1 cellular context compared by ENCODE assay signal in the genomic region with DNA sequence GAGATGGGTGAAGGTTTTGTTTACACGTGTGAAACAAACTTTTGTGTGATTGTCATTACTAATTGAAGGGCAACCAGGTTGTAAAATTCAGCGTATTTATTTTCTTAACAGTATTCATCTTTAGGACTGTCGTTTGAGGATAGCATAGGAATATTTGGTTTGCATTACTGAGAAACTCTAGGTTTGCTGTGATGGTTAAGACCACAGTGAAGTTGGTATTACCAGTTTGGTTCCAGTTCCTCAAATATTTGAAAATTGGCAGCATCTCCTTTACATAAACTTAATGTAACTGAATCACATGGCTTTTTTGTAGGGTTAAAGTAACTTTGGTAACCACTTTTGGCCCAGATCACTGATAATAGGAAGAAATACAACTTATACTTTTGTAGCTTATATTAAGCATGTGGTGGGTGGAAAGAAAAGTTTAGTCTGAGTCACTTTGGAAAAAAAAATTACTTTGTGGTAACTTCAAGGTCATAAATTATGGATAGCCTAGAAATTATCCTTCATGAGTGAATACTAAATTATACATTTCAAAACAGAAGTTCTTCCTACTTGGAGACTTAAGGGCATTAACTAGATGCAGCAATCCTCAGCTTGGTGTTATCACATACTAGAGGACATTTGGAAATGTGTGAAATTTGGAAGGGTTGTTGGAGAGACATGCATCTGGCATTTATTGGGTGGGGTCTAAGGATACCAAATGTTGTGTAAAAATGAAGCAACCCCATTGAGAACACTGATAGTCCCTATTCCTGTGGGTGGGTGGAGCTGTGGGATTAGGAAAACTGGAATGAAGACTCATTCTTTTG.
TF ChIP-seq lines count a peak whose summit lies in the region.

No MANE protein-coding gene starts in this region.

TF ChIP-seq in GM12878, 131 proteins besides CTCF, POLR2A, EP300 and RAD21:
- TF ChIP-seq TCF7 (IDR thresholded peaks at IDR 0.05; ENCODE audit: borderline replicate concordance) (no peak), SPI1 (IDR thresholded peaks at IDR 0.05; ENCODE audit: borderline replicate concordance, insufficient read depth, low read depth, low read length) (peak; percentile 63; the same call in 1 of the 2 replicates), GATAD2B (conservative IDR thresholded peaks at IDR 0.05; ENCODE audit: low read depth) (no peak), EED (IDR thresholded peaks at IDR 0.05; ENCODE audit: low read depth) (no peak)
TF ChIP-seq in GM12878: peak in this region for 1.
